Comparison of ENCODE assay signal across 14 cellular contexts in the genomic region with DNA sequence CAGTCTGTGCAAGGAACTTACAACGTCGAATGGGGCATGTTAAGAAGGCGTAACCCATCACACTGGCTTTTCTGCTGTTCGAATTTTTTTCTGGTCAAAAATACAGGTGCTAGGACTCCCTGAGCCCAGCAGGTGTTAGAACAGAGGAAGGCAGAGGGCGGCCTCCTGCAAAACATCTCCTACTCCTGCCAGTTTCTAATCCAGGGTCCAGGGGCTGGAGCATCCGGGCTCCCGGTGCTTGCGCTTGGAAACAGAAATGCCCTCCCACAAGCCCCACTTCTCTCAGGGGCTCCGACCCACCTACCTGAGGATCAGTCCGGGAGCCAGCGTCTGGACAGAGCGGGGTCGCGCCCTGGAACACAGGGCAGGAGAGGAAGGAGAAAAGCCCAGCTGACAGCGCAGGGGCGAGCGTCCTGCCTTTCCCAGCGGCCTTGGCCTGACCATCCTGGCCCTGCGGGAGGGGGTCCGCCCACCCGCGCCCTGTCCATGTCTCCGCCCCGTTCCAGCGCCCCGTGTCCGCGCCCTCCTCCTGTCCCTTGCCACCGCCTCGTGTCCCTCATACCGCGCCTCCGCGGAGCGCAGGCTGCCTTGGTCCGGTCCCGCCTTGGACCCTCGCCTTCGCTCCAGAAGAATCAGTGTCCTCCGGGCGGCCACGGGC. TPM values are rescaled to one million over a fixed set of nuclear protein-coding genes. Genes with fewer than 3 reads are reported as not detected.
DNase-seq lines count a peak whose midpoint lies in the region; ATAC-seq, FAIRE-seq and TF ChIP-seq lines count a peak whose summit lies in the region.
"Had no signal": no experiment of that assay in that cellular context is flagged by ENCODE, and none has a peak within 500 bp of the region (broad histone marks: within the 10 kb centered on the region; RNA-seq: fewer than 3 reads in every experiment).

No MANE protein-coding gene starts in this region.

- H3K4me1 ChIP-seq in astrocyte (ENCODE audit: insufficient read depth, low read length), result no peaks in the 10 kb centered on the region
- peaks cover 0 to 14% (median 0%) of the 10 kb centered on the region in 3 donors for H3K4me1 ChIP-seq in esophagus squamous epithelium
- no peaks in the 10 kb centered on the region for H3K4me1 ChIP-seq in lower lobe of right lung
- H3K4me1 ChIP-seq in testis, result no peaks in the 10 kb centered on the region
- H3K4me1 ChIP-seq: transverse colon had no signal

- H3K9me3 Mint-ChIP-seq in astrocyte (ENCODE audit: unreplicated experiment) (no peaks in the 10 kb centered on the region), Calu3 (ENCODE audit: low read depth, unreplicated experiment) (no peaks in the 10 kb centered on the region)
- H3K9me3 Mint-ChIP-seq: activated naive CD4-positive, alpha-beta T cell treated with anti-CD3 and anti-CD28 coated beads for 36 hours had no signal

- H3K27me3 ChIP-seq in astrocyte (ENCODE audit: insufficient read depth, low read length) (no peaks in the 10 kb centered on the region), esophagus squamous epithelium (peaks cover 0 to 5% (median 0%) of the 10 kb centered on the region in 4 donors), lower lobe of right lung (ENCODE audit: low read depth) (no peaks in the 10 kb centered on the region), testis (no peaks in the 10 kb centered on the region)
- H3K27me3 ChIP-seq: BLaER1 treated with 17β-estradiol and CSF1 and Interleukin-3, amounts not matched to agents 10 nM and 100 nM; ovary had no signal

- intact Hi-C loops in esophagus squamous epithelium (cut with DNase I) (no loop called here), lower lobe of right lung (cut with DNase I) (no loop called here), testis (cut with DNase I; ENCODE audit: low total_unique reads) (no loop called here), Calu3 (cut with micrococcal nuclease; ENCODE audit: unreplicated experiment) (no loop called here)

- H3K4me1 Mint-ChIP-seq in astrocyte (ENCODE audit: low read depth, unreplicated experiment), result no peaks in the 10 kb centered on the region
- H3K4me1 Mint-ChIP-seq in Calu3 (ENCODE audit: low read depth, unreplicated experiment), result no peaks in the 10 kb centered on the region
- H3K4me1 Mint-ChIP-seq: memory B cell had no signal

- H3K36me3 Mint-ChIP-seq in astrocyte (ENCODE audit: low read depth, unreplicated experiment) (no peaks in the 10 kb centered on the region), Calu3 (ENCODE audit: insufficient read depth, unreplicated experiment) (no peaks in the 10 kb centered on the region)
- H3K36me3 Mint-ChIP-seq: memory B cell had no signal

- H3K27me3 Mint-ChIP-seq in astrocyte (ENCODE audit: low read depth, unreplicated experiment) (peaks cover 30% of the 10 kb centered on the region), Calu3 (ENCODE audit: unreplicated experiment) (peaks cover 24% of the 10 kb centered on the region)
- H3K27me3 Mint-ChIP-seq: memory B cell had no signal

- no peak for FAIRE-seq in astrocyte (lab: Jason Lieb, UNC)

- peak overlapping the region; percentile 34 for H2AFZ ChIP-seq in astrocyte (ENCODE audit: low read depth, low read length)

- TF ChIP-seq CTCF in astrocyte (IDR thresholded peaks at IDR 0.05; ENCODE audit: insufficient read depth, low read depth, low read length) (no peak), esophagus squamous epithelium (IDR thresholded peaks at IDR 0.05) (no peak), lower lobe of right lung (IDR thresholded peaks at IDR 0.05) (no peak), testis (IDR thresholded peaks at IDR 0.05) (no peak), Calu3 (IDR thresholded peaks at IDR 0.05; ENCODE audit: unreplicated experiment) (no peak)

- H3K27ac ChIP-seq in astrocyte (ENCODE audit: low read depth, low read length), result no peak overlapping the region
- peak overlapping the region in 1 of 4 donors; percentile 32 for H3K27ac ChIP-seq in esophagus squamous epithelium
- H3K27ac ChIP-seq in lower lobe of right lung, result no peak overlapping the region
- no peak overlapping the region for H3K27ac ChIP-seq in testis
- H3K27ac ChIP-seq: BLaER1 treated with 17β-estradiol and CSF1 and Interleukin-3, amounts not matched to agents 10 nM and 100 nM; ovary; transverse colon; VCaP had no signal

- peaks cover 2% of the 10 kb centered on the region for H3K9me3 ChIP-seq in astrocyte (ENCODE audit: insufficient read depth, low read depth, low read length)
- H3K9me3 ChIP-seq in esophagus squamous epithelium, result no peaks in the 10 kb centered on the region
- H3K9me3 ChIP-seq in lower lobe of right lung, result no peaks in the 10 kb centered on the region
- H3K9me3 ChIP-seq in testis, result no peaks in the 10 kb centered on the region
- H3K9me3 ChIP-seq: ovary, transverse colon had no signal

- BruUV-seq in Calu3 (replicated peaks; lab: Mats Ljungman, UMichigan), result no TSS peak

- TF ChIP-seq POLR2A in esophagus squamous epithelium (IDR thresholded peaks at IDR 0.05) (no peak), testis (IDR thresholded peaks at IDR 0.05) (no peak)

- H3K27ac Mint-ChIP-seq in astrocyte (ENCODE audit: unreplicated experiment) (no peak overlapping the region), Calu3 (ENCODE audit: unreplicated experiment) (no peak overlapping the region)
- H3K27ac Mint-ChIP-seq: activated naive CD4-positive, alpha-beta T cell treated with anti-CD3 and anti-CD28 coated beads for 36 hours; memory B cell had no signal

- peak; percentile 49 to 60 for ATAC-seq in lower lobe of right lung

- no peaks in the 10 kb centered on the region for H3K79me2 ChIP-seq in astrocyte (ENCODE audit: insufficient read depth, low read length)

- no peak overlapping the region for H3K4me3 ChIP-seq in astrocyte (ENCODE audit: insufficient read depth, low read depth, low read length)
- H3K4me3 ChIP-seq in esophagus squamous epithelium, result peak overlapping the region; percentile 31 to 53 (median 47)
- H3K4me3 ChIP-seq in lower lobe of right lung, result no peak overlapping the region
- H3K4me3 ChIP-seq in testis, result peak overlapping the region; percentile 41 to 58
- H3K4me3 ChIP-seq: BLaER1 treated with 17β-estradiol and CSF1 and Interleukin-3, amounts not matched to agents 10 nM and 100 nM; ovary; transverse colon had no signal

- no peak for DNase-seq in astrocyte (ENCODE audit: low read depth)
- no peak for DNase-seq in esophagus squamous epithelium (lab: John Stamatoyannopoulos, UW)
- DNase-seq in lower lobe of right lung, result no peak
- DNase-seq in testis, result peak; percentile 17
- no peak for DNase-seq in NCI-H345 treated with DMSO at 0.1 percent for 48 hours (lab: John Stamatoyannopoulos, UW; ENCODE audit: unreplicated experiment)
- DNase-seq in activated T-cell treated with anti-CD3 and anti-CD28 coated beads, Interleukin-2, amount 50 U/mL, for 48 hours, result no peak
- no peak for DNase-seq in Calu3
- DNase-seq: transverse colon had no signal

- H3K9ac ChIP-seq in astrocyte (ENCODE audit: low read length), result no peak overlapping the region
- H3K9ac ChIP-seq: BLaER1 treated with 17β-estradiol and CSF1 and Interleukin-3, amounts not matched to agents 10 nM and 100 nM had no signal

- CTCF ChIA-PET in Calu3 (lab: Charles Lee), result no interaction called here

- no peaks in the 10 kb centered on the region for H4K20me1 ChIP-seq in astrocyte (ENCODE audit: insufficient read depth, low read length)
- H4K20me1 ChIP-seq: BLaER1 treated with 17β-estradiol and CSF1 and Interleukin-3, amounts not matched to agents 10 nM and 100 nM had no signal

- 6 to 35% methylated on average over 8 to 28 of the region's 42 CpGs for WGBS in esophagus squamous epithelium, 2 donors
- WGBS in testis, 2 donors, result 10 to 22% methylated on average over 13 to 42 of the region's 42 CpGs

- H3K4me3 Mint-ChIP-seq in astrocyte (ENCODE audit: unreplicated experiment), result peak overlapping the region; percentile 79
- no peak overlapping the region for H3K4me3 Mint-ChIP-seq in Calu3 (ENCODE audit: low read depth, unreplicated experiment)
- H3K4me3 Mint-ChIP-seq: activated naive CD4-positive, alpha-beta T cell treated with anti-CD3 and anti-CD28 coated beads for 36 hours; memory B cell had no signal

- no peaks in the 10 kb centered on the region for H3K36me3 ChIP-seq in astrocyte (ENCODE audit: insufficient read depth, low read length)
- no peaks in the 10 kb centered on the region for H3K36me3 ChIP-seq in esophagus squamous epithelium
- H3K36me3 ChIP-seq in lower lobe of right lung, result no peaks in the 10 kb centered on the region
- H3K36me3 ChIP-seq in testis (ENCODE audit: low read depth, missing control alignments), result no peaks in the 10 kb centered on the region
- H3K36me3 ChIP-seq: BLaER1 treated with 17β-estradiol and CSF1 and Interleukin-3, amounts not matched to agents 10 nM and 100 nM; ovary; transverse colon had no signal

- no peak overlapping the region for H3K4me2 ChIP-seq in astrocyte (ENCODE audit: low read length)

RNA-seq across cellular contexts. Expression of a gene that starts 14.8 kb away (rescaled TPM):
- total RNA-seq in astrocyte (not detected in 2 replicates), esophagus squamous epithelium (1 to 10 TPM in 1 of 4 donors, under 1 TPM in 3; 0.22 to 1.2 (median 0.70) TPM), lower lobe of right lung (0.30 TPM), testis (1 to 10 TPM; 2.4 to 7.2 TPM), Calu3 (2022) (not detected in 2 replicates)
- 0.28 TPM for polyA plus RNA-seq in testis (ENCODE audit: insufficient read depth, low read depth, low replicate concordance)
- total RNA-seq: activated naive CD4-positive, alpha-beta T cell treated with anti-CD3 and anti-CD28 coated beads for 36 hours; Daoy had no signal

RNA-seq across cellular contexts. Expression of a gene that starts 23.2 kb away (rescaled TPM):
- total RNA-seq in astrocyte, result 0.16 TPM in 1 of 2 replicates, not detected in the other
- not detected for total RNA-seq in esophagus squamous epithelium
- 0.95 TPM for total RNA-seq in lower lobe of right lung
- under 1 TPM in 1 of 2 donors, not detected in 1; 0.62 TPM for total RNA-seq in testis
- polyA plus RNA-seq in testis (ENCODE audit: insufficient read depth, low read depth, low replicate concordance), result 1.5 TPM
- not detected in 2 replicates for total RNA-seq in Calu3 (2022)
- total RNA-seq: activated naive CD4-positive, alpha-beta T cell treated with anti-CD3 and anti-CD28 coated beads for 36 hours; Daoy; transverse colon had no signal
- polyA plus RNA-seq: ovary had no signal

Comparison
In these comparisons a context has a peak if more than half of its experiments do, and no peak if none do; other contexts are left out.
1. H3K4me3 ChIP-seq: peak in esophagus squamous epithelium (4 of 4) and testis (2 of 2); none in astrocyte (single experiment) and lower lobe of right lung (single experiment).